Comparison of ENCODE assay signal across 1 cellular context in genomic region chr10:62632071-62632809, GRCh38.
TF ChIP-seq lines count a peak whose summit lies in the region.

No MANE protein-coding gene starts in this region.

TF ChIP-seq in GM12878, 131 proteins besides CTCF, POLR2A, EP300 and RAD21 (continued from another document and continues in another):
- peak; percentile 91 for TF ChIP-seq ATF2 (IDR thresholded peaks at IDR 0.05; ENCODE audit: low read length)
- TF ChIP-seq RB1 (IDR thresholded peaks at IDR 0.05; ENCODE audit: borderline replicate concordance): no peak
- TF ChIP-seq IRF4 (IDR thresholded peaks at IDR 0.05; ENCODE audit: low read depth, low read length): peak; percentile 86
- peak; percentile 77 for TF ChIP-seq NKRF (conservative IDR thresholded peaks at IDR 0.05)
- TF ChIP-seq ZNF24 (IDR thresholded peaks at IDR 0.05): 0 out of 2 replicates have a peak, but pooled peaks have one; percentile 17
- no peak for TF ChIP-seq NFYA (IDR thresholded peaks at IDR 0.05; ENCODE audit: borderline replicate concordance, low read depth, low read length)
- TF ChIP-seq LARP7 (IDR thresholded peaks at IDR 0.05): no peak
- peak; percentile 84 for TF ChIP-seq ZNF687 (IDR thresholded peaks at IDR 0.05)
- TF ChIP-seq MYC (IDR thresholded peaks at IDR 0.05; ENCODE audit: insufficient read depth, insufficient read length, insufficient replicate concordance, low read length, severe bottlenecking): no peak
- TF ChIP-seq MEF2B (IDR thresholded peaks at IDR 0.05; ENCODE audit: partially characterized antibody, poor library complexity, severe bottlenecking): peak; percentile 99
- peak; percentile 73 for TF ChIP-seq GATAD2B (conservative IDR thresholded peaks at IDR 0.05; ENCODE audit: low read depth)
- no peak for TF ChIP-seq ZBTB11 (CRISPR knock-in tag; IDR thresholded peaks at IDR 0.05)
- TF ChIP-seq ZNF384 (IDR thresholded peaks at IDR 0.05; ENCODE audit: borderline replicate concordance, low read depth, low read length): no peak
- no peak for TF ChIP-seq ZNF592 (IDR thresholded peaks at IDR 0.05)
- peak; percentile 89 for TF ChIP-seq SMAD1 (IDR thresholded peaks at IDR 0.05; ENCODE audit: low read depth, partially characterized antibody)
- TF ChIP-seq EZH2 (IDR thresholded peaks at IDR 0.05; ENCODE audit: borderline replicate concordance, control insufficient read depth, low read depth, low read length): no peak
- TF ChIP-seq MEF2A (IDR thresholded peaks at IDR 0.05; ENCODE audit: insufficient read depth, low read depth, low read length): peak; percentile 100
- no peak; the same call in none of the 2 replicates for TF ChIP-seq JUNB (IDR thresholded peaks at IDR 0.05)
- TF ChIP-seq HDAC2 (IDR thresholded peaks at IDR 0.05): no peak
- TF ChIP-seq IRF5 (IDR thresholded peaks at IDR 0.05; ENCODE audit: borderline replicate concordance): no peak
- peak; percentile 80; the same call in 1 of the 2 replicates for TF ChIP-seq ZBTB33 (IDR thresholded peaks at IDR 0.05)
- peak; percentile 90 for TF ChIP-seq CREB1 (IDR thresholded peaks at IDR 0.05; ENCODE audit: low read depth)
- no peak; the same call in none of the 2 replicates for TF ChIP-seq ZNF207 (IDR thresholded peaks at IDR 0.05; ENCODE audit: borderline replicate concordance)
- peak; percentile 58; the same call in 1 of the 2 replicates for TF ChIP-seq BMI1 (IDR thresholded peaks at IDR 0.05; ENCODE audit: borderline replicate concordance)
- no peak for TF ChIP-seq BCLAF1 (IDR thresholded peaks at IDR 0.05)
- TF ChIP-seq STAT3 (IDR thresholded peaks at IDR 0.05; ENCODE audit: low read depth, low read length): no peak
- peak; percentile 94 for TF ChIP-seq BCL11A (IDR thresholded peaks at IDR 0.05; ENCODE audit: low read depth, low read length)
- peak; percentile 86 for TF ChIP-seq MLLT1 (IDR thresholded peaks at IDR 0.05)
